Comparison of ENCODE assay signal across 16 cellular contexts in the genomic region with DNA sequence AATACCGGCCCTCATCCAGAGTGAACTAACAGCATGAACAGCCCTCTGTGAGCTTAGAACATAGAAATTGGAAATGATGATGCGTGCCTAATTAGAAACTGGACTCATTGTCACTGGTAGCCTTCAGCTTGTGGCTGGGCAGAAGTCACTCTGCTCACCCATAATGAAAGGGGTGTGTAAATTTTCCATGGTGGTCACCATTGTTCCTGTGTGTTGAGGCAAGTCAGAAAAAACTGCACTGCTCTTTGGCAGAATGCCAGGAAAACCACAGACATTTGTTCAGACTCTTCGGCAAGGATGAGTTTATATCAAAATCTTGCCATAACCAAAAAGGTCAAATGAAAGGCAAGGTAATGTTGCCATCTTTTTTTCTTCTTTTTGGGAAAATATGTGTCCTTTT.
A peak's percentile ranks its signal among the peaks of the same experiment; 100 is the strongest.
DNase-seq lines count a peak whose midpoint lies in the region; ATAC-seq, FAIRE-seq and TF ChIP-seq lines count a peak whose summit lies in the region.
"Had no signal": no experiment of that assay in that cellular context is flagged by ENCODE, and none has a peak within 500 bp of the region (broad histone marks: within the 10 kb centered on the region; RNA-seq: fewer than 3 reads in every experiment).

No MANE protein-coding gene starts in this region.

- TF ChIP-seq CTCF in K562 (IDR thresholded peaks at IDR 0.05 in 2 of 3, conservative IDR thresholded peaks at IDR 0.05 in 1 of 3; ENCODE audit: insufficient read depth in 2 of 3, low read depth in 1 of 3, low read length in 3 of 3) (no peak), omental fat pad (IDR thresholded peaks at IDR 0.05) (no peak)

- H3K9me1 ChIP-seq in K562 (ENCODE audit: control insufficient read depth, insufficient read depth, low read length) = no peaks in the 10 kb centered on the region

- H3K36me3 ChIP-seq in K562 (ENCODE audit: control insufficient read depth, insufficient read depth, low read length) = no peaks in the 10 kb centered on the region
- H3K36me3 ChIP-seq: brain microvascular endothelial cell, neutrophil had no signal

- no peaks in the 10 kb centered on the region for H3K4me1 ChIP-seq in K562 (replicated peaks in 1 of 2; ENCODE audit: control insufficient read depth in 2 of 2, insufficient read depth in 2 of 2, low read length in 2 of 2)

- no peak for ATAC-seq in K562
- ATAC-seq in GM21423 (IDR thresholded peaks at IDR 0.05; ENCODE audit: unreplicated experiment) = no peak
- ATAC-seq in omental fat pad (ENCODE audit: low FRiP score) = no peak
- ATAC-seq: activated CD4-positive, CD25-positive, alpha-beta regulatory T cell treated with anti-CD3 and anti-CD28 coated beads, Interleukin-2, amount 50 U/mL, for 24 hours; activated T-cell treated with anti-CD3 and anti-CD28 coated beads, Interleukin-2, amount 50 U/mL, for 72 hours had no signal

- CTCF ChIA-PET in K562 (lab: Yijun Ruan, JAX; ENCODE audit: low intra/inter-chr PET ratio) = no interaction called here

- DNase-seq in Ammon's horn (ENCODE audit: low spot score) = peak; percentile 3
- peak; percentile 12 for DNase-seq in COR-L47 (lab: John Stamatoyannopoulos, UW)
- DNase-seq in NCI-H345 treated with DMSO at 0.1 percent for 48 hours (lab: John Stamatoyannopoulos, UW; ENCODE audit: unreplicated experiment) = peak; percentile 16
- peak in 1 of 4 experiments; percentile 1 for DNase-seq in K562 (ENCODE audit: extremely low read depth in 1 of 4, low spot score in 3 of 4)
- DNase-seq in mucosa of gallbladder (ENCODE audit: low spot score) = no peak
- no peak for DNase-seq in omental fat pad (ENCODE audit: low spot score)
- no peak for DNase-seq in head of caudate nucleus
- DNase-seq: activated T-cell treated with anti-CD3 and anti-CD28 coated beads, Interleukin-2, amount 50 U/mL, for 72 hours; AML-193; brain microvascular endothelial cell; GOT3; NCI-H446 had no signal

- no peak for FAIRE-seq in K562 (lab: Jason Lieb, UNC)
- FAIRE-seq: frontal cortex had no signal

- intact Hi-C loops in K562 (cut with micrococcal nuclease) = no loop called here
- intact Hi-C loops in head of caudate nucleus (cut with DNase I) = no loop called here

- no peak for TF ChIP-seq POLR2A in K562 (conservative IDR thresholded peaks at IDR 0.05)

- no peak for TF ChIP-seq RAD21 in K562 (CRISPR knock-in tag; conservative IDR thresholded peaks at IDR 0.05 in 1 of 2, IDR thresholded peaks at IDR 0.05 in 1 of 2)

- H3K79me2 ChIP-seq in K562 (ENCODE audit: control insufficient read depth, insufficient read depth, low read length) = no peaks in the 10 kb centered on the region

- no peaks in the 10 kb centered on the region for H4K20me1 ChIP-seq in K562 (replicated peaks; ENCODE audit: control insufficient read depth, insufficient read depth, low read length)

- H3K9me3 ChIP-seq in K562 (replicated peaks; ENCODE audit: control insufficient read depth, insufficient read depth, low read depth, low read length) = 0 out of 2 replicates have a peak, but pooled peaks cover 2% of the 10 kb centered on the region
- H3K9me3 ChIP-seq: neutrophil had no signal

- no peaks in the 10 kb centered on the region for H3K27me3 ChIP-seq in K562 (ENCODE audit: control insufficient read depth in 2 of 2, insufficient read depth in 2 of 2, low read length in 2 of 2)
- H3K27me3 ChIP-seq: brain microvascular endothelial cell, neutrophil had no signal

- no peak overlapping the region for H2AFZ ChIP-seq in K562 (ENCODE audit: low read depth, low read length)

- WGBS in K562 (ENCODE audit: insufficient coverage, low coverage, missing lambda C conversion rate) = 0% methylated on average over 3 of the region's 3 CpGs

- H3K9ac ChIP-seq in K562 (ENCODE audit: insufficient read depth in 1 of 2, low read depth in 2 of 2, low read length in 2 of 2) = no peak overlapping the region

- no peak overlapping the region for H3K27ac ChIP-seq in K562 (ENCODE audit: extremely low read depth, low read depth, low read length)
- H3K27ac ChIP-seq: brain microvascular endothelial cell, neutrophil had no signal

- no TSS peak for BruUV-seq in K562 (replicated peaks; lab: Mats Ljungman, UMichigan)

- in situ Hi-C loops in K562 (cut with MboI) = no loop called here

- TF ChIP-seq EP300 in K562 (IDR thresholded peaks at IDR 0.05; ENCODE audit: low read length) = no peak

- H3K4me3 ChIP-seq in K562 = no peak overlapping the region

- no peak overlapping the region for H3K4me2 ChIP-seq in K562 (ENCODE audit: insufficient read depth, low read length)

- POLR2A ChIA-PET in K562 (lab: Yijun Ruan, JAX) = no interaction called here

TF ChIP-seq in K562, 482 proteins besides CTCF, POLR2A, EP300 and RAD21:
- peak; percentile 79 for TF ChIP-seq NFIC (IDR thresholded peaks at IDR 0.05)
- no peak for TF ChIP-seq PCBP2 (IDR thresholded peaks at IDR 0.05; ENCODE audit: low read depth, low read length, poor library complexity, severe bottlenecking)
- no peak for TF ChIP-seq KDM5B (IDR thresholded peaks at IDR 0.05; ENCODE audit: insufficient replicate concordance, low read depth, low read length)
- TF ChIP-seq ZBTB49 (CRISPR knock-in tag; IDR thresholded peaks at IDR 0.05; ENCODE audit: borderline replicate concordance) = no peak
- TF ChIP-seq, protein P1, sequence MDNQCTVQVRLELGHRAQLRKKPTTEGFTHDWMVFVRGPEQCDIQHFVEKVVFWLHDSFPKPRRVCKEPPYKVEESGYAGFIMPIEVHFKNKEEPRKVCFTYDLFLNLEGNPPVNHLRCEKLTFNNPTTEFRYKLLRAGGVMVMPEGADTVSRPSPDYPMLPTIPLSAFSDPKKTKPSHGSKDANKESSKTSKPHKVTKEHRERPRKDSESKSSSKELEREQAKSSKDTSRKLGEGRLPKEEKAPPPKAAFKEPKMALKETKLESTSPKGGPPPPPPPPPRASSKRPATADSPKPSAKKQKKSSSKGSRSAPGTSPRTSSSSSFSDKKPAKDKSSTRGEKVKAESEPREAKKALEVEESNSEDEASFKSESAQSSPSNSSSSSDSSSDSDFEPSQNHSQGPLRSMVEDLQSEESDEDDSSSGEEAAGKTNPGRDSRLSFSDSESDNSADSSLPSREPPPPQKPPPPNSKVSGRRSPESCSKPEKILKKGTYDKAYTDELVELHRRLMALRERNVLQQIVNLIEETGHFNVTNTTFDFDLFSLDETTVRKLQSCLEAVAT (IDR thresholded peaks at IDR 0.05) = no peak
- no peak for TF ChIP-seq ZNF23 (CRISPR knock-in tag; IDR thresholded peaks at IDR 0.05)
- peak; percentile 87 for TF ChIP-seq NFIX (CRISPR knock-in tag; IDR thresholded peaks at IDR 0.05; ENCODE audit: low read depth)
TF ChIP-seq in K562: peak in this region for 2.

Comparison
In these comparisons a context has a peak if more than half of its experiments do, and no peak if none do; other contexts are left out.
1. DNase-seq: peak in Ammon's horn (single experiment), COR-L47 (single experiment) and NCI-H345 treated with DMSO at 0.1 percent for 48 hours (single experiment); none in mucosa of gallbladder (single experiment), omental fat pad (single experiment) and head of caudate nucleus (0 of 42).